ENCODE assay signal across 35 cellular contexts in genomic region chr10:91452063-91452462, GRCh38.
"Had no signal": no experiment of that assay in that cellular context is flagged by ENCODE, and none has a peak within 500 bp of the region (broad histone marks: within the 10 kb centered on the region; RNA-seq: fewer than 3 reads in every experiment).

No MANE protein-coding gene starts in this region.

- H3K36me3 ChIP-seq: MG63 had no signal

- H3K9ac ChIP-seq: KMS-11 had no signal

- DNase-seq: Karpas-422, Kasumi-1, KG1, MG63, MM.1S, MV-4-11, NCI-H1048, NCI-H1092, NCI-H1092 treated with DMSO at 0.1 percent for 48 hours, NCI-H1105, NCI-H1105 treated with DMSO at 0.1 percent for 48 hours, NCI-H1417, NCI-H1417 treated with DMSO at 0.1 percent for 48 hours, NCI-H1436, NCI-H1436 treated with DMSO at 0.1 percent for 48 hours, NCI-H146, NCI-H1694, NCI-H1694 treated with DMSO at 0.1 percent for 48 hours, NCI-H187, NCI-H187 treated with DMSO at 0.1 percent for 48 hours, NCI-H1930, NCI-H2029, NCI-H2029 treated with DMSO at 0.1 percent for 48 hours, NCI-H2081, NCI-H2081 treated with DMSO at 0.1 percent for 48 hours, NCI-H2107, NCI-H2171, NCI-H2171 treated with DMSO at 0.1 percent for 48 hours, NCI-H2227 treated with DMSO at 0.1 percent for 48 hours, NCI-H226, NCI-H345, NCI-H446, NCI-H446 treated with DMSO at 0.1 percent for 48 hours, NCI-H510A had no signal

- H3K4me2 ChIP-seq: KMS-11 had no signal

- H3K4me3 ChIP-seq: MG63 had no signal

- H3K27ac ChIP-seq: KMS-11 had no signal

- H3K27me3 ChIP-seq: MG63 had no signal
